In genomic region chr19:19634516-19635312, GRCh38 we compare ENCODE assay signal across 33 cellular contexts. TPM values are rescaled to one million over a fixed set of nuclear protein-coding genes. Genes with fewer than 3 reads are reported as not detected.
DNase-seq lines count a peak whose midpoint lies in the region; ATAC-seq, FAIRE-seq and TF ChIP-seq lines count a peak whose summit lies in the region.
"Had no signal": no experiment of that assay in that cellular context is flagged by ENCODE, and none has a peak within 500 bp of the region (broad histone marks: within the 10 kb centered on the region; RNA-seq: fewer than 3 reads in every experiment).

No MANE protein-coding gene starts in this region.

- no peaks in the 10 kb centered on the region for H3K9me3 ChIP-seq in PC-3 (ENCODE audit: low read length)
- no peaks in the 10 kb centered on the region for H3K9me3 ChIP-seq in K562 (replicated peaks; ENCODE audit: control insufficient read depth, insufficient read depth, low read depth, low read length)
- H3K9me3 ChIP-seq in osteoblast (ENCODE audit: low read depth, low read length), result no peaks in the 10 kb centered on the region
- H3K9me3 ChIP-seq: A549, ascending aorta, BE2C, Caco-2, HAP-1, SJCRH30, tibial artery had no signal

- no peak for TF ChIP-seq RAD21 in K562 (CRISPR knock-in tag; conservative IDR thresholded peaks at IDR 0.05 in 1 of 2, IDR thresholded peaks at IDR 0.05 in 1 of 2)

- no peaks in the 10 kb centered on the region for H3K79me2 ChIP-seq in PC-3 (ENCODE audit: low read length)
- no peaks in the 10 kb centered on the region for H3K79me2 ChIP-seq in K562 (ENCODE audit: control insufficient read depth, insufficient read depth, low read length)
- H3K79me2 ChIP-seq in osteoblast (ENCODE audit: insufficient read depth, low read length), result no peaks in the 10 kb centered on the region

- no peaks in the 10 kb centered on the region for H3K27me3 ChIP-seq in PC-3 (ENCODE audit: low read length)
- H3K27me3 ChIP-seq in K562 (ENCODE audit: control insufficient read depth in 2 of 2, insufficient read depth in 2 of 2, low read length in 2 of 2), result no peaks in the 10 kb centered on the region
- H3K27me3 ChIP-seq in osteoblast (ENCODE audit: insufficient read depth, low read length), result no peaks in the 10 kb centered on the region
- H3K27me3 ChIP-seq: ascending aorta, BE2C, SJCRH30, tibial artery had no signal

- H2AFZ ChIP-seq in PC-3 (ENCODE audit: low read length) (no peak overlapping the region), K562 (ENCODE audit: low read depth, low read length) (no peak overlapping the region), osteoblast (ENCODE audit: low read length) (no peak overlapping the region)

- H3K36me3 ChIP-seq in PC-3 (ENCODE audit: low read depth, low read length), result peaks cover 3% of the 10 kb centered on the region; the same call in 1 of the 2 replicates
- peaks cover 39% of the 10 kb centered on the region; the same call in 2 of the 3 replicates for H3K36me3 ChIP-seq in K562 (ENCODE audit: control insufficient read depth, insufficient read depth, low read length)
- peaks cover 29% of the 10 kb centered on the region for H3K36me3 ChIP-seq in osteoblast (ENCODE audit: insufficient read depth, low read length)
- H3K36me3 ChIP-seq: BE2C had no signal

- POLR2A ChIA-PET in PC-3 (lab: Charles Lee; ENCODE audit: unreplicated experiment), result no interaction called here
- POLR2A ChIA-PET in K562 (lab: Yijun Ruan, JAX), result interaction anchor here (0.6 kb wide), 2 partner anchors 44 to 174 kb away, joined by 3 read pairs; no protein-coding TSS in a partner anchor

- peak overlapping the region; percentile 80 for H3K27ac Mint-ChIP-seq in activated T-cell treated with anti-CD3 and anti-CD28 coated beads, Interleukin-2, amount 50 U/mL, for 24 hours
- H3K27ac Mint-ChIP-seq: stimulated activated naive CD8-positive, alpha-beta T cell treated with anti-CD3 and anti-CD28 coated beads, Interleukin-15, amount 100 ng/mL, for 72 hours had no signal

- in situ Hi-C loops in K562 (cut with MboI), result loop anchor here (25.0 kb wide), 1 partner anchor 97 kb away; the partner anchor contains the start of genes CILP2 and YJEFN3

- TF ChIP-seq CTCF in PC-3 (conservative IDR thresholded peaks at IDR 0.05; ENCODE audit: low read depth, low read length) (no peak), K562 (IDR thresholded peaks at IDR 0.05 in 2 of 3, conservative IDR thresholded peaks at IDR 0.05 in 1 of 3; ENCODE audit: insufficient read depth in 2 of 3, low read depth in 1 of 3, low read length in 3 of 3) (no peak), osteoblast (IDR thresholded peaks at IDR 0.05; ENCODE audit: extremely low read depth, low read depth, low read length) (no peak)

- ATAC-seq in PC-3, result no peak
- ATAC-seq in K562, result no peak
- ATAC-seq: A549; activated CD4-positive, CD25-positive, alpha-beta regulatory T cell treated with anti-CD3 and anti-CD28 coated beads, Interleukin-2, amount 50 U/mL, for 24 hours; stimulated activated naive CD8-positive, alpha-beta T cell treated with anti-CD3 and anti-CD28 coated beads, Interleukin-15, amount 100 ng/mL, for 72 hours had no signal

- no peaks in the 10 kb centered on the region for H3K9me2 ChIP-seq in PC-3 (replicated peaks; ENCODE audit: low read length)

- TF ChIP-seq POLR2A in K562 (conservative IDR thresholded peaks at IDR 0.05), result no peak

- no peaks in the 10 kb centered on the region for H4K20me1 ChIP-seq in PC-3 (ENCODE audit: low read length)
- H4K20me1 ChIP-seq in K562 (replicated peaks; ENCODE audit: control insufficient read depth, insufficient read depth, low read length), result no peaks in the 10 kb centered on the region
- no peaks in the 10 kb centered on the region for H4K20me1 ChIP-seq in osteoblast (ENCODE audit: insufficient read depth, low read length)

- FAIRE-seq in K562 (lab: Jason Lieb, UNC), result no peak
- FAIRE-seq: A549, frontal cortex had no signal

- no peaks in the 10 kb centered on the region for H3K9me1 ChIP-seq in K562 (ENCODE audit: control insufficient read depth, insufficient read depth, low read length)

- no peak for TF ChIP-seq EP300 in K562 (IDR thresholded peaks at IDR 0.05; ENCODE audit: low read length)

- H3K4me2 ChIP-seq in PC-3 (ENCODE audit: low read length) (no peak overlapping the region), K562 (ENCODE audit: insufficient read depth, low read length) (no peak overlapping the region), osteoblast (ENCODE audit: insufficient read depth, low read length) (no peak overlapping the region)
- H3K4me2 ChIP-seq: A549 had no signal

- H3F3A ChIP-seq in PC-3 (ENCODE audit: low read length, unreplicated experiment), result no peaks in the 10 kb centered on the region

- DNase-seq in activated T-cell treated with anti-CD3 and anti-CD28 coated beads, Interleukin-2, amount 50 U/mL, for 24 hours, result no peak
- DNase-seq in activated T-cell treated with anti-CD3 and anti-CD28 coated beads for 4 hours, result no peak
- DNase-seq in PC-3, result no peak
- DNase-seq in K562 (ENCODE audit: extremely low read depth in 1 of 4, low spot score in 3 of 4), result no peak
- DNase-seq in osteoblast (ENCODE audit: insufficient read length, low spot score, missing footprints), result peak; percentile 90
- no peak for DNase-seq in SKM-1 (lab: John Stamatoyannopoulos, UW; ENCODE audit: unreplicated experiment)
- no peak for DNase-seq in NK-92 (lab: John Stamatoyannopoulos, UW; ENCODE audit: unreplicated experiment)
- DNase-seq in NCI-H146 treated with DMSO at 0.1 percent for 48 hours (lab: John Stamatoyannopoulos, UW; ENCODE audit: unreplicated experiment), result no peak
- DNase-seq: activated CD8-positive, alpha-beta memory T cell treated with anti-CD3 and anti-CD28 coated beads for 24 hours; activated naive CD4-positive, alpha-beta T cell treated with anti-CD3 and anti-CD28 coated beads for 36 hours; activated T-cell treated with anti-CD3 and anti-CD28 coated beads, Interleukin-2, amount 50 U/mL, for 48 hours; BE2C; Caco-2; cortex of kidney; DMS79; GDM1; hypothalamus; immature natural killer cell; KBM-7; NCI-H1105; NCI-H2029 treated with DMSO at 0.1 percent for 48 hours; NCI-H226; NCI-H774; occipital lobe; SJCRH30; stimulated activated naive CD8-positive, alpha-beta T cell treated with anti-CD3 and anti-CD28 coated beads, Interleukin-15, amount 100 ng/mL, for 72 hours; tibial artery had no signal

- intact Hi-C loops in PC-3 (cut with micrococcal nuclease), result no loop called here
- intact Hi-C loops in K562 (cut with micrococcal nuclease), result no loop called here

- peaks cover 88% of the 10 kb centered on the region for H3K36me3 Mint-ChIP-seq in activated T-cell treated with anti-CD3 and anti-CD28 coated beads, Interleukin-2, amount 50 U/mL, for 24 hours (ENCODE audit: low read depth)

- H3K9ac ChIP-seq in PC-3 (ENCODE audit: low read length) (no peak overlapping the region), K562 (ENCODE audit: insufficient read depth in 1 of 2, low read depth in 2 of 2, low read length in 2 of 2) (no peak overlapping the region)

- WGBS in K562 (ENCODE audit: insufficient coverage, low coverage, missing lambda C conversion rate), result 96% methylated on average over 33 of the region's 36 CpGs

- H3K9me3 Mint-ChIP-seq in activated T-cell treated with anti-CD3 and anti-CD28 coated beads, Interleukin-2, amount 50 U/mL, for 24 hours, result no peaks in the 10 kb centered on the region
- H3K9me3 Mint-ChIP-seq: activated naive CD4-positive, alpha-beta T cell treated with anti-CD3 and anti-CD28 coated beads for 36 hours; immature natural killer cell; stimulated activated naive CD8-positive, alpha-beta T cell treated with anti-CD3 and anti-CD28 coated beads, Interleukin-15, amount 100 ng/mL, for 72 hours had no signal

- no peak overlapping the region for H3K27ac ChIP-seq in PC-3 (ENCODE audit: low read length)
- no peak overlapping the region for H3K27ac ChIP-seq in K562 (ENCODE audit: extremely low read depth, low read depth, low read length)
- no peak overlapping the region for H3K27ac ChIP-seq in osteoblast (ENCODE audit: low read depth, low read length)
- H3K27ac ChIP-seq: A549, ascending aorta, SJCRH30, tibial artery had no signal

- H3K4me1 Mint-ChIP-seq in activated T-cell treated with anti-CD3 and anti-CD28 coated beads, Interleukin-2, amount 50 U/mL, for 24 hours (ENCODE audit: low read depth), result peaks cover 5% of the 10 kb centered on the region

- H3K4me1 ChIP-seq in PC-3 (ENCODE audit: insufficient read depth, low read length), result no peaks in the 10 kb centered on the region
- H3K4me1 ChIP-seq in K562 (replicated peaks in 1 of 2; ENCODE audit: control insufficient read depth in 2 of 2, insufficient read depth in 2 of 2, low read length in 2 of 2), result peaks cover 0 to 20% of the 10 kb centered on the region in 2 experiments; a peak in 2 of 5 replicates
- no peaks in the 10 kb centered on the region for H3K4me1 ChIP-seq in osteoblast (ENCODE audit: insufficient read depth, low read length)
- H3K4me1 ChIP-seq: A549, ascending aorta, BE2C, Caco-2, HAP-1, SJCRH30, tibial artery had no signal

- TSS peak; percentile 12 for BruUV-seq in PC-3 (replicated peaks; lab: Mats Ljungman, UMichigan)
- no TSS peak for BruUV-seq in K562 (replicated peaks; lab: Mats Ljungman, UMichigan)

- no peak overlapping the region for H3K4me3 Mint-ChIP-seq in activated T-cell treated with anti-CD3 and anti-CD28 coated beads, Interleukin-2, amount 50 U/mL, for 24 hours
- H3K4me3 Mint-ChIP-seq: activated naive CD4-positive, alpha-beta T cell treated with anti-CD3 and anti-CD28 coated beads for 36 hours; immature natural killer cell had no signal

- H3K4me3 ChIP-seq in PC-3 (ENCODE audit: low read length), result no peak overlapping the region
- H3K4me3 ChIP-seq in K562, result no peak overlapping the region
- no peak overlapping the region for H3K4me3 ChIP-seq in osteoblast (ENCODE audit: insufficient read depth, low read length)
- H3K4me3 ChIP-seq: A549, ascending aorta, HAP-1, SJCRH30, tibial artery had no signal

- H3K27me3 Mint-ChIP-seq in activated T-cell treated with anti-CD3 and anti-CD28 coated beads, Interleukin-2, amount 50 U/mL, for 24 hours, result no peaks in the 10 kb centered on the region
- H3K27me3 Mint-ChIP-seq: stimulated activated naive CD8-positive, alpha-beta T cell treated with anti-CD3 and anti-CD28 coated beads, Interleukin-15, amount 100 ng/mL, for 72 hours had no signal

- CTCF ChIA-PET in PC-3 (lab: Charles Lee) (no interaction called here), K562 (lab: Yijun Ruan, JAX; ENCODE audit: low intra/inter-chr PET ratio) (no interaction called here)

RNA-seq across cellular contexts. Expression of gene LPAR2, which starts 6.7 kb away (rescaled TPM):
- 26.6 and 31.0 TPM in 2 replicates for total RNA-seq in PC-3 (2014; rRNA removed)
- total RNA-seq in K562 (2011; cell fraction: chromatin; rRNA removed; ENCODE audit: low replicate concordance), result 44.7 and 88.0 TPM in 2 replicates
- total RNA-seq in K562 (2011; cell fraction: nucleolus; rRNA removed), result 27.1 and 27.2 TPM in 2 replicates
- 34.0 and 49.1 TPM in 2 replicates for total RNA-seq in K562 (2011; cell fraction: nucleoplasm; rRNA removed)
- 2.3 and 3.3 TPM in 2 replicates for total RNA-seq in K562 (2014; rRNA removed)
- total RNA-seq in K562 (2014; rRNA removed; fragmentation: Illumina TruSeq; extraction: Trizol), result 1.8 and 1.9 TPM in 2 replicates
- 4.0 and 4.4 TPM in 2 replicates for total RNA-seq in K562 (2015; rRNA removed; fragmentation: Illumina TruSeq; extraction: Trizol)
- 7.0 and 10.3 TPM in 2 replicates for total RNA-seq in K562 (2021)
- 4.4 and 9.4 TPM in 2 replicates for polyA plus RNA-seq in K562 (2011; rRNA removed)
- polyA plus RNA-seq in K562 (2011; cell fraction: cytosol; rRNA removed), result 7.7 and 7.9 TPM in 2 replicates
- polyA plus RNA-seq in K562 (2011; cell fraction: nucleus; rRNA removed), result 76.8 and 108 TPM in 2 replicates
- 9.5 and 18.9 TPM in 2 replicates for polyA plus RNA-seq in K562 (2012)
- 6.5 and 7.8 TPM in 2 replicates for polyA plus RNA-seq in K562 (2014; fragmentation: Illumina TruSeq; extraction: Trizol)
- polyA plus RNA-seq in K562 (2014; fragmentation: Nextera tagmentation; extraction: Ambion mirVana), result under 1 TPM; 0.63 TPM
- polyA plus RNA-seq in K562 (2014; rRNA removed), result 8.1 and 13.8 TPM in 2 replicates
- polyA minus RNA-seq in K562 (2011; rRNA and poly(A)+ RNA removed), result 2.7 and 3.6 TPM in 2 replicates
- 1.6 and 2.5 TPM in 2 replicates for polyA minus RNA-seq in K562 (2011; cell fraction: cytosol; rRNA and poly(A)+ RNA removed)
- polyA minus RNA-seq in K562 (2011; cell fraction: nucleus; rRNA and poly(A)+ RNA removed), result 6.6 and 7.2 TPM in 2 replicates
- 0.72 and 0.88 TPM in 2 replicates for total RNA-seq in osteoblast

RNA-seq across cellular contexts. Expression of gene GMIP, which starts 8.7 kb away (rescaled TPM):
- total RNA-seq in PC-3 (2014; rRNA removed) (6.3 and 11.1 TPM in 2 replicates), K562 (2014; rRNA removed) (9.9 and 12.6 TPM in 2 replicates), K562 (2014; rRNA removed; fragmentation: Illumina TruSeq; extraction: Trizol) (2.2 and 3.9 TPM in 2 replicates), K562 (2015; rRNA removed; fragmentation: Illumina TruSeq; extraction: Trizol) (3.2 and 3.3 TPM in 2 replicates), K562 (2021) (13.5 and 15.8 TPM in 2 replicates), osteoblast (4.7 and 6.5 TPM in 2 replicates)
- 36.6 and 78.6 TPM in 2 replicates for total RNA-seq in K562 (2011; cell fraction: chromatin; rRNA removed; ENCODE audit: low replicate concordance)
- total RNA-seq in K562 (2011; cell fraction: nucleolus; rRNA removed), result 26.7 and 27.8 TPM in 2 replicates
- 17.3 and 24.6 TPM in 2 replicates for total RNA-seq in K562 (2011; cell fraction: nucleoplasm; rRNA removed)
- polyA plus RNA-seq in K562 (2011; rRNA removed) (2.9 and 5.1 TPM in 2 replicates), K562 (2014; fragmentation: Illumina TruSeq; extraction: Trizol) (5.4 and 6.3 TPM in 2 replicates), K562 (2014; fragmentation: Nextera tagmentation; extraction: Ambion mirVana) (under 1 TPM; 0.14 to 0.38 TPM), K562 (2014; rRNA removed) (6.8 and 12.5 TPM in 2 replicates)
- 2.3 and 3.5 TPM in 2 replicates for polyA plus RNA-seq in K562 (2011; cell fraction: cytosol; rRNA removed)
- 27.3 and 36.6 TPM in 2 replicates for polyA plus RNA-seq in K562 (2011; cell fraction: nucleus; rRNA removed)
- 8.7 and 16.6 TPM in 2 replicates for polyA plus RNA-seq in K562 (2012)
- 5.1 and 5.4 TPM in 2 replicates for polyA minus RNA-seq in K562 (2011; rRNA and poly(A)+ RNA removed)
- 3.7 and 6.4 TPM in 2 replicates for polyA minus RNA-seq in K562 (2011; cell fraction: cytosol; rRNA and poly(A)+ RNA removed)
- polyA minus RNA-seq in K562 (2011; cell fraction: nucleus; rRNA and poly(A)+ RNA removed), result 6.6 and 8.1 TPM in 2 replicates

RNA-seq across cellular contexts. Expression of gene PBX4, which starts 16.2 kb away (rescaled TPM):
- total RNA-seq in PC-3 (2014; rRNA removed) (6.9 TPM in 2 replicates), K562 (2014; rRNA removed) (1.2 and 2.2 TPM in 2 replicates), K562 (2014; rRNA removed; fragmentation: Illumina TruSeq; extraction: Trizol) (0.73 and 0.86 TPM in 2 replicates), K562 (2015; rRNA removed; fragmentation: Illumina TruSeq; extraction: Trizol) (2.0 and 2.1 TPM in 2 replicates), K562 (2021) (2.0 and 2.1 TPM in 2 replicates), osteoblast (0.36 and 0.88 TPM in 2 replicates)
- 4.4 and 8.4 TPM in 2 replicates for total RNA-seq in K562 (2011; cell fraction: chromatin; rRNA removed; ENCODE audit: low replicate concordance)
- 4.8 and 5.3 TPM in 2 replicates for total RNA-seq in K562 (2011; cell fraction: nucleolus; rRNA removed)
- total RNA-seq in K562 (2011; cell fraction: nucleoplasm; rRNA removed), result 3.2 and 4.2 TPM in 2 replicates
- polyA plus RNA-seq in K562 (2011; rRNA removed) (2.7 and 3.1 TPM in 2 replicates), K562 (2014; fragmentation: Illumina TruSeq; extraction: Trizol) (0.92 and 2.5 TPM in 2 replicates), K562 (2014; fragmentation: Nextera tagmentation; extraction: Ambion mirVana) (under 1 TPM in 1 of 2 experiments, not detected in 1; 0.11 TPM), K562 (2014; rRNA removed) (3.8 and 5.9 TPM in 2 replicates)
- polyA plus RNA-seq in K562 (2011; cell fraction: cytosol; rRNA removed), result 2.3 and 3.1 TPM in 2 replicates
- 5.2 and 12.2 TPM in 2 replicates for polyA plus RNA-seq in K562 (2011; cell fraction: nucleus; rRNA removed)
- polyA plus RNA-seq in K562 (2012), result 2.0 and 4.6 TPM in 2 replicates
- polyA minus RNA-seq in K562 (2011; rRNA and poly(A)+ RNA removed), result 0.98 and 1.0 TPM in 2 replicates
- 1.8 TPM in 1 of 2 replicates, not detected in the other for polyA minus RNA-seq in K562 (2011; cell fraction: cytosol; rRNA and poly(A)+ RNA removed)
- polyA minus RNA-seq in K562 (2011; cell fraction: nucleus; rRNA and poly(A)+ RNA removed), result 3.2 and 3.4 TPM in 2 replicates
- total RNA-seq: ascending aorta, cardiac septum had no signal

RNA-seq across cellular contexts. Expression of gene ATP13A1, which starts 28.8 kb away (rescaled TPM):
- total RNA-seq in PC-3 (2014; rRNA removed) (48.5 and 58.2 TPM in 2 replicates), K562 (2014; rRNA removed) (32.5 and 41.6 TPM in 2 replicates), K562 (2014; rRNA removed; fragmentation: Illumina TruSeq; extraction: Trizol) (20.1 and 21.6 TPM in 2 replicates), K562 (2015; rRNA removed; fragmentation: Illumina TruSeq; extraction: Trizol) (19.6 and 21.8 TPM in 2 replicates), K562 (2021) (68.0 and 83.8 TPM in 2 replicates), osteoblast (43.3 and 65.9 TPM in 2 replicates)
- 206 and 610 TPM in 2 replicates for total RNA-seq in K562 (2011; cell fraction: chromatin; rRNA removed; ENCODE audit: low replicate concordance)
- total RNA-seq in K562 (2011; cell fraction: nucleolus; rRNA removed), result 371 and 377 TPM in 2 replicates
- total RNA-seq in K562 (2011; cell fraction: nucleoplasm; rRNA removed), result 207 and 218 TPM in 2 replicates
- polyA plus RNA-seq in K562 (2011; rRNA removed) (23.1 and 45.6 TPM in 2 replicates), K562 (2014; fragmentation: Illumina TruSeq; extraction: Trizol) (27.9 and 46.9 TPM in 2 replicates), K562 (2014; fragmentation: Nextera tagmentation; extraction: Ambion mirVana) (1 to 10 TPM in 1 of 2 experiments, under 1 TPM in 1; 0.90 to 1.8 TPM), K562 (2014; rRNA removed) (49.2 and 58.9 TPM in 2 replicates)
- 27.8 and 39.0 TPM in 2 replicates for polyA plus RNA-seq in K562 (2011; cell fraction: cytosol; rRNA removed)
- 418 and 536 TPM in 2 replicates for polyA plus RNA-seq in K562 (2011; cell fraction: nucleus; rRNA removed)
- 43.7 and 80.1 TPM in 2 replicates for polyA plus RNA-seq in K562 (2012)
- 35.7 and 39.3 TPM in 2 replicates for polyA minus RNA-seq in K562 (2011; rRNA and poly(A)+ RNA removed)
- 32.4 and 39.3 TPM in 2 replicates for polyA minus RNA-seq in K562 (2011; cell fraction: cytosol; rRNA and poly(A)+ RNA removed)
- 107 and 134 TPM in 2 replicates for polyA minus RNA-seq in K562 (2011; cell fraction: nucleus; rRNA and poly(A)+ RNA removed)

RNA-seq across cellular contexts. Expression of gene ZNF101, which starts 33.9 kb away (rescaled TPM):
- total RNA-seq in PC-3 (2014; rRNA removed) (11.0 and 11.3 TPM in 2 replicates), K562 (2014; rRNA removed) (9.5 and 10.6 TPM in 2 replicates), K562 (2014; rRNA removed; fragmentation: Illumina TruSeq; extraction: Trizol) (19.3 and 19.8 TPM in 2 replicates), K562 (2015; rRNA removed; fragmentation: Illumina TruSeq; extraction: Trizol) (14.6 and 14.7 TPM in 2 replicates), K562 (2021) (13.1 and 17.5 TPM in 2 replicates), osteoblast (7.2 and 9.4 TPM in 2 replicates)
- total RNA-seq in K562 (2011; cell fraction: chromatin; rRNA removed; ENCODE audit: low replicate concordance), result 25.4 and 44.7 TPM in 2 replicates
- total RNA-seq in K562 (2011; cell fraction: nucleolus; rRNA removed), result 19.6 and 22.2 TPM in 2 replicates
- 33.1 and 41.5 TPM in 2 replicates for total RNA-seq in K562 (2011; cell fraction: nucleoplasm; rRNA removed)
- polyA plus RNA-seq in K562 (2011; rRNA removed) (14.9 and 20.3 TPM in 2 replicates), K562 (2014; fragmentation: Illumina TruSeq; extraction: Trizol) (10.6 and 11.1 TPM in 2 replicates), K562 (2014; fragmentation: Nextera tagmentation; extraction: Ambion mirVana) (10 to 100 TPM in 1 of 2 experiments, 1 to 10 TPM in 1; 9.6 to 11.8 TPM), K562 (2014; rRNA removed) (8.6 and 12.4 TPM in 2 replicates)
- polyA plus RNA-seq in K562 (2011; cell fraction: cytosol; rRNA removed), result 4.6 and 7.6 TPM in 2 replicates
- polyA plus RNA-seq in K562 (2011; cell fraction: nucleus; rRNA removed), result 6.4 and 7.7 TPM in 2 replicates
- 7.0 and 7.5 TPM in 2 replicates for polyA plus RNA-seq in K562 (2012)
- polyA minus RNA-seq in K562 (2011; rRNA and poly(A)+ RNA removed), result 28.3 and 34.7 TPM in 2 replicates
- 7.5 and 7.6 TPM in 2 replicates for polyA minus RNA-seq in K562 (2011; cell fraction: cytosol; rRNA and poly(A)+ RNA removed)
- 4.4 and 9.1 TPM in 2 replicates for polyA minus RNA-seq in K562 (2011; cell fraction: nucleus; rRNA and poly(A)+ RNA removed)
